1 cellular context compared by ENCODE assay signal in the genomic region with DNA sequence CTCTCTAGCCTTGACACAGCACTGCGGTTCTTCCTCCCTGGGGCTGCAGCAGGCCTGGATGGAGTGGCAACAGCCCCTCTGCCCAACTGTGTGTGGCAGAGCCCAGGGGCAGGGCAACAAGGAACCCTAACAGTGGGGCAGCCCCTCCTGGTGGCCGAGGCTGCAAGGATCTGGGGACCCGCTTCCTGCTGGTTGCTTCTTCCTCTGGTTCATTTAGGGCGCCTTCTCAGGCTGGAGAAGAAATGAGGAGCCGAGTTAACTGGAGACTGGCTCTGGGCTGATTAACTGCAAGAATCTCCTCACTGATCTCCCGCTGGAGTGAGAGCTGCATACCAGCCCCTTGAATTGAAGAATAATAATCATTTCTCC.
A peak's percentile ranks its signal among the peaks of the same experiment; 100 is the strongest.
TF ChIP-seq lines count a peak whose summit lies in the region.

No MANE protein-coding gene starts in this region.

TF ChIP-seq in HepG2, 621 proteins besides CTCF, POLR2A, EP300 and RAD21:
- TF ChIP-seq STAG1 (CRISPR knock-in tag; IDR thresholded peaks at IDR 0.05): peak; percentile 55
- TF ChIP-seq, protein P1, sequence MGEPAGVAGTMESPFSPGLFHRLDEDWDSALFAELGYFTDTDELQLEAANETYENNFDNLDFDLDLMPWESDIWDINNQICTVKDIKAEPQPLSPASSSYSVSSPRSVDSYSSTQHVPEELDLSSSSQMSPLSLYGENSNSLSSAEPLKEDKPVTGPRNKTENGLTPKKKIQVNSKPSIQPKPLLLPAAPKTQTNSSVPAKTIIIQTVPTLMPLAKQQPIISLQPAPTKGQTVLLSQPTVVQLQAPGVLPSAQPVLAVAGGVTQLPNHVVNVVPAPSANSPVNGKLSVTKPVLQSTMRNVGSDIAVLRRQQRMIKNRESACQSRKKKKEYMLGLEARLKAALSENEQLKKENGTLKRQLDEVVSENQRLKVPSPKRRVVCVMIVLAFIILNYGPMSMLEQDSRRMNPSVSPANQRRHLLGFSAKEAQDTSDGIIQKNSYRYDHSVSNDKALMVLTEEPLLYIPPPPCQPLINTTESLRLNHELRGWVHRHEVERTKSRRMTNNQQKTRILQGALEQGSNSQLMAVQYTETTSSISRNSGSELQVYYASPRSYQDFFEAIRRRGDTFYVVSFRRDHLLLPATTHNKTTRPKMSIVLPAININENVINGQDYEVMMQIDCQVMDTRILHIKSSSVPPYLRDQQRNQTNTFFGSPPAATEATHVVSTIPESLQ (CRISPR knock-in tag; conservative IDR thresholded peaks at IDR 0.05): no peak
- no peak for TF ChIP-seq ZNF256 (CRISPR knock-in tag; conservative IDR thresholded peaks at IDR 0.05)
- TF ChIP-seq, protein P2, sequence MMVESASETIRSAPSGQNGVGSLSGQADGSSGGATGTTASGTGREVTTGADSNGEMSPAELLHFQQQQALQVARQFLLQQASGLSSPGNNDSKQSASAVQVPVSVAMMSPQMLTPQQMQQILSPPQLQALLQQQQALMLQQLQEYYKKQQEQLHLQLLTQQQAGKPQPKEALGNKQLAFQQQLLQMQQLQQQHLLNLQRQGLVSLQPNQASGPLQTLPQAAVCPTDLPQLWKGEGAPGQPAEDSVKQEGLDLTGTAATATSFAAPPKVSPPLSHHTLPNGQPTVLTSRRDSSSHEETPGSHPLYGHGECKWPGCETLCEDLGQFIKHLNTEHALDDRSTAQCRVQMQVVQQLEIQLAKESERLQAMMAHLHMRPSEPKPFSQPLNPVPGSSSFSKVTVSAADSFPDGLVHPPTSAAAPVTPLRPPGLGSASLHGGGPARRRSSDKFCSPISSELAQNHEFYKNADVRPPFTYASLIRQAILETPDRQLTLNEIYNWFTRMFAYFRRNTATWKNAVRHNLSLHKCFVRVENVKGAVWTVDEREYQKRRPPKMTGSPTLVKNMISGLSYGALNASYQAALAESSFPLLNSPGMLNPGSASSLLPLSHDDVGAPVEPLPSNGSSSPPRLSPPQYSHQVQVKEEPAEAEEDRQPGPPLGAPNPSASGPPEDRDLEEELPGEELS (CRISPR knock-in tag; IDR thresholded peaks at IDR 0.05): no peak
- TF ChIP-seq HOXA5 (CRISPR knock-in tag; IDR thresholded peaks at IDR 0.05): no peak
- no peak for TF ChIP-seq FOXO4 (CRISPR knock-in tag; conservative IDR thresholded peaks at IDR 0.05)
